Comparison of ENCODE assay signal across 8 cellular contexts in genomic region chr3:119239421-119239820, GRCh38. TPM values are rescaled to one million over a fixed set of nuclear protein-coding genes. Genes with fewer than 3 reads are reported as not detected.
DNase-seq lines count a peak whose midpoint lies in the region; ATAC-seq and TF ChIP-seq lines count a peak whose summit lies in the region.

No MANE protein-coding gene starts in this region.

- intact Hi-C loops in Right ventricle myocardium superior (cut with DNase I): no loop called here
- intact Hi-C loops in activated T-helper 2 cell treated with anti-CD3 and anti-CD28 coated beads, Interferon-gamma antibody, Interleukin-2, Interleukin-4, amounts not matched to agents 10 μg/mL and 5 μg/mL and 100 μg/mL, durations not matched to agents 14 hours and 24 hours and 36 hours (cut with micrococcal nuclease): loop anchor here (1.0 kb wide), 1 partner anchor 461 kb away; no protein-coding TSS in a partner anchor
- intact Hi-C loops in posterior vena cava (cut with DNase I): no loop called here

- H3K27me3 ChIP-seq in cardiac muscle cell (no peaks in the 10 kb centered on the region), kidney epithelial cell (ENCODE audit: control insufficient read depth, insufficient read depth, low read length) (no peaks in the 10 kb centered on the region), upper lobe of left lung (no peaks in the 10 kb centered on the region)

- H3K4me3 ChIP-seq in cardiac muscle cell (peak overlapping the region; percentile 60), kidney epithelial cell (ENCODE audit: low read depth, low read length) (peak overlapping the region; percentile 55), upper lobe of left lung (peak overlapping the region in 3 of 4 donors; percentile 73 to 83 (median 78))

- no peak for TF ChIP-seq CTCF in cardiac muscle cell (IDR thresholded peaks at IDR 0.05; ENCODE audit: low read depth, low read length)
- TF ChIP-seq CTCF in kidney epithelial cell (IDR thresholded peaks at IDR 0.05; ENCODE audit: insufficient read depth, low read length, poor library complexity, severe bottlenecking): no peak
- TF ChIP-seq CTCF in upper lobe of left lung (IDR thresholded peaks at IDR 0.05): no peak

- ATAC-seq in Right ventricle myocardium superior (ENCODE audit: poor library complexity) (no peak), upper lobe of left lung (ENCODE audit: low FRiP score in 2 of 2) (no peak)

- peaks cover 25% of the 10 kb centered on the region for H3K36me3 ChIP-seq in cardiac muscle cell
- H3K36me3 ChIP-seq in kidney epithelial cell (ENCODE audit: control insufficient read depth, insufficient read depth, low read length): no peaks in the 10 kb centered on the region
- peaks cover 0 to 15% (median 3%) of the 10 kb centered on the region in 4 donors for H3K36me3 ChIP-seq in upper lobe of left lung

- H3K4me1 ChIP-seq in cardiac muscle cell (ENCODE audit: low read depth) (peaks cover 16% of the 10 kb centered on the region), upper lobe of left lung (peaks cover 15 to 31% (median 20%) of the 10 kb centered on the region in 4 donors)

- H3K4me1 Mint-ChIP-seq in activated T-helper 2 cell treated with anti-CD3 and anti-CD28 coated beads, Interferon-gamma antibody, Interleukin-2, Interleukin-4, amounts not matched to agents 10 μg/mL and 5 μg/mL and 100 μg/mL, durations not matched to agents 14 hours and 24 hours and 36 hours (ENCODE audit: low read depth): peaks cover 39% of the 10 kb centered on the region

- H3K27ac Mint-ChIP-seq in activated T-helper 2 cell treated with anti-CD3 and anti-CD28 coated beads, Interferon-gamma antibody, Interleukin-2, Interleukin-4, amounts not matched to agents 10 μg/mL and 5 μg/mL and 100 μg/mL, durations not matched to agents 14 hours and 24 hours and 36 hours: peak overlapping the region; percentile 85

- H3K9me3 Mint-ChIP-seq in activated T-helper 2 cell treated with anti-CD3 and anti-CD28 coated beads, Interferon-gamma antibody, Interleukin-2, Interleukin-4, amounts not matched to agents 10 μg/mL and 5 μg/mL and 100 μg/mL, durations not matched to agents 14 hours and 24 hours and 36 hours: no peaks in the 10 kb centered on the region

- H3K27me3 Mint-ChIP-seq in activated T-helper 2 cell treated with anti-CD3 and anti-CD28 coated beads, Interferon-gamma antibody, Interleukin-2, Interleukin-4, amounts not matched to agents 10 μg/mL and 5 μg/mL and 100 μg/mL, durations not matched to agents 14 hours and 24 hours and 36 hours (ENCODE audit: low read depth): no peaks in the 10 kb centered on the region

- TF ChIP-seq EP300 in upper lobe of left lung (IDR thresholded peaks at IDR 0.05): no peak

- peaks cover 24% of the 10 kb centered on the region for H3K36me3 Mint-ChIP-seq in activated T-helper 2 cell treated with anti-CD3 and anti-CD28 coated beads, Interferon-gamma antibody, Interleukin-2, Interleukin-4, amounts not matched to agents 10 μg/mL and 5 μg/mL and 100 μg/mL, durations not matched to agents 14 hours and 24 hours and 36 hours (ENCODE audit: low read depth)

- TF ChIP-seq POLR2A in upper lobe of left lung (IDR thresholded peaks at IDR 0.05): no peak

- WGBS in upper lobe of left lung, 2 donors: 34 to 38% methylated on average over 3 of the region's 3 CpGs

- H3K27ac ChIP-seq in cardiac muscle cell: peak overlapping the region; percentile 95
- peak overlapping the region in 3 of 4 donors; percentile 91 to 97 (median 94) for H3K27ac ChIP-seq in upper lobe of left lung

- DNase-seq in cardiac muscle cell (ENCODE audit: low read depth in 1 of 2, low spot score in 1 of 2) (no peak), Right ventricle myocardium superior (no peak), kidney epithelial cell (ENCODE audit: low read depth) (no peak), upper lobe of left lung (no peak), GF-D8 (lab: John Stamatoyannopoulos, UW) (no peak), middle frontal gyrus (ENCODE audit: extremely low spot score, low spot score) (no peak), posterior vena cava (ENCODE audit: low spot score) (no peak)
- DNase-seq in activated T-helper 2 cell treated with anti-CD3 and anti-CD28 coated beads, Interferon-gamma antibody, Interleukin-2, Interleukin-4, amounts not matched to agents 10 μg/mL and 5 μg/mL and 100 μg/mL, durations not matched to agents 14 hours and 24 hours and 36 hours (ENCODE audit: low spot score): no peak

- H3K9me3 ChIP-seq in cardiac muscle cell (ENCODE audit: low read depth) (no peaks in the 10 kb centered on the region), upper lobe of left lung (no peaks in the 10 kb centered on the region)

- peak overlapping the region; percentile 84 for H3K4me3 Mint-ChIP-seq in activated T-helper 2 cell treated with anti-CD3 and anti-CD28 coated beads, Interferon-gamma antibody, Interleukin-2, Interleukin-4, amounts not matched to agents 10 μg/mL and 5 μg/mL and 100 μg/mL, durations not matched to agents 14 hours and 24 hours and 36 hours (ENCODE audit: low read depth)

RNA-seq across cellular contexts. Expression of gene B4GALT4, which starts 1.3 kb away (rescaled TPM):
- total RNA-seq in cardiac muscle cell: 34.0 and 36.3 TPM in 2 replicates
- 45.4 and 51.0 TPM in 2 replicates for polyA plus RNA-seq in cardiac muscle cell
- 10.5 TPM for total RNA-seq in Right ventricle myocardium superior
- 17.2 and 20.1 TPM in 2 replicates for total RNA-seq in activated T-helper 2 cell treated with anti-CD3 and anti-CD28 coated beads, Interferon-gamma antibody, Interleukin-2, Interleukin-4, amounts not matched to agents 10 μg/mL and 5 μg/mL and 100 μg/mL, durations not matched to agents 14 hours and 24 hours and 36 hours
- 23.1 and 23.3 TPM in 2 replicates for total RNA-seq in kidney epithelial cell
- 10 to 100 TPM in 5 of 6 donors, 1 to 10 TPM in 1; 7.3 to 24.3 (median 16.6) TPM for total RNA-seq in upper lobe of left lung
- 10 to 100 TPM; 19.0 to 19.7 TPM for total RNA-seq in posterior vena cava

RNA-seq across cellular contexts. Expression of gene ARHGAP31, which starts 54.8 kb away (rescaled TPM):
- total RNA-seq in cardiac muscle cell: 59.9 and 60.6 TPM in 2 replicates
- polyA plus RNA-seq in cardiac muscle cell: 23.9 and 28.0 TPM in 2 replicates
- total RNA-seq in Right ventricle myocardium superior: 42.1 TPM
- 13.2 and 14.0 TPM in 2 replicates for total RNA-seq in activated T-helper 2 cell treated with anti-CD3 and anti-CD28 coated beads, Interferon-gamma antibody, Interleukin-2, Interleukin-4, amounts not matched to agents 10 μg/mL and 5 μg/mL and 100 μg/mL, durations not matched to agents 14 hours and 24 hours and 36 hours
- total RNA-seq in kidney epithelial cell: 17.0 and 18.5 TPM in 2 replicates
- total RNA-seq in upper lobe of left lung: 10 to 100 TPM; 47.1 to 91.0 (median 66.2) TPM
- total RNA-seq in posterior vena cava: 10 to 100 TPM; 26.5 to 26.9 TPM
